In the genomic region with DNA sequence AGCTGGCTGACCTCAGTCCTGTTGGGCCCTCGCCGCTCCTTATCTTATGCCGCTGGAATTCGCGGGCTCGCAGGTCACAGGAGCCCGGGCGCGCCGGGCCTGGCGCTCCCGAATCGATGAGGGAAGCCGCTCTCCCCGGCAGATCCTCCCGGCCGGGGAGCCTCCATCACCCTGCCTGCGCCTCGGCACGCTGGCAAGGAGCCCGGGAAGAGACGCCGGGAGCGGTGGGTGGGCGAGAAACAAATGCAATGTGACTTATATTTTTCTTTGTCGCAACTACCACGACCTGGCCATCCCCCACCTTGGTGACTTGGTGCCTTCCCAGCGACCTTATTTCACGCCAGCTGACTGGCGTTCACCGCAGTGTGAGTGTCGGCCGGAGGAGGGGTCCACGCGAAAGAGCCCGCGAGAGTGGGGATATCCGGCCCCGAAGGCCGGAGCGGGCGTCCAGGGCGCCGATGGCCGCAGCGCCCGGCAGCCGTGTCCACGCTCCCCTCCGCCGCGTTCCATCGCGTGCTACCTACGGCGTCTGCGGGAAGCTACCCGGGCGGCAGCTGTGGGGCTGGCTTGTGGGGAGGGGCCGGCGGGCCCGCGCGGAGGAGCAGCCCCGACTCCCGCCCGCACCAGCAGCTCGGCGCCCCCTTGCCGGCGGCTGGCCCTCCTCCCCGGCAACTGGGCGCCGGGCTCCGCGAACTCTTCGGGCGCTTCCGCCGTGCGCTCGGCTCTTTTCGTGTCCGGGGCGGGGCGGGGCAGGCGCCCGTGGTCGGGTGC, we compare ENCODE assay signal across 8 cellular contexts. TPM values are rescaled to one million over a fixed set of nuclear protein-coding genes. Genes with fewer than 3 reads are reported as not detected.
DNase-seq lines count a peak whose midpoint lies in the region; ATAC-seq and TF ChIP-seq lines count a peak whose summit lies in the region.

No MANE protein-coding gene starts in this region.

- peak overlapping the region; percentile 91 to 93 (median 91) for H3K27ac ChIP-seq in right lobe of liver

- H3K36me3 ChIP-seq in BJ (ENCODE audit: control insufficient read depth, insufficient read depth, low read length) (no peaks in the 10 kb centered on the region), right lobe of liver (no peaks in the 10 kb centered on the region)

- POLR2A ChIA-PET in BJ (lab: Charles Lee): no interaction called here

- WGBS in right lobe of liver (ENCODE audit: insufficient coverage, low coverage, low lambda C conversion rate, missing lambda C conversion rate): 0% methylated on average over 8 of the region's 89 CpGs

- H3K4me3 ChIP-seq in BJ (ENCODE audit: low read depth, low read length): peak overlapping the region; percentile 77
- H3K4me3 ChIP-seq in right lobe of liver: peak overlapping the region; percentile 80 to 90 (median 89)

- peaks cover 0 to 16% (median 7%) of the 10 kb centered on the region in 4 donors for H3K4me1 ChIP-seq in right lobe of liver

- no peaks in the 10 kb centered on the region for H3K27me3 ChIP-seq in BJ (ENCODE audit: control insufficient read depth, insufficient read depth, low read length)
- H3K27me3 ChIP-seq in right lobe of liver: no peaks in the 10 kb centered on the region

- DNase-seq in BJ (ENCODE audit: low read depth) (no peak), GM19240 (ENCODE audit: insufficient read length, low spot score) (peak; percentile 68), NCI-H526 treated with DMSO at 0.1 percent for 48 hours (lab: John Stamatoyannopoulos, UW) (peak; percentile 82), dermis blood vessel endothelial cell (peak; percentile 39), right lobe of liver (peak; percentile 89 to 94 (median 91))
- DNase-seq in activated CD4-positive, alpha-beta T cell treated with anti-CD3 and anti-CD28 coated beads, Interleukin-2, amount 50 U/mL, for 4 hours: peak; percentile 81 to 83
- peak; percentile 86 for DNase-seq in stimulated activated CD4-positive, alpha-beta T cell treated with anti-CD3 and anti-CD28 coated beads, Interleukin-4, amount 100 ng/mL, for 24 hours

- TF ChIP-seq POLR2A in right lobe of liver (IDR thresholded peaks at IDR 0.05): peak; percentile 85

- ATAC-seq in HG03439 (IDR thresholded peaks at IDR 0.05; ENCODE audit: unreplicated experiment) (peak; percentile 77), right lobe of liver (peak; percentile 87 to 93 (median 90))

- H3K9me3 ChIP-seq in right lobe of liver: no peaks in the 10 kb centered on the region

- intact Hi-C loops in right lobe of liver (cut with DNase I): no loop called here

- no peak for TF ChIP-seq CTCF in BJ (IDR thresholded peaks at IDR 0.05; ENCODE audit: insufficient read depth, low read depth, low read length)
- TF ChIP-seq CTCF in right lobe of liver (IDR thresholded peaks at IDR 0.05): no peak

- CTCF ChIA-PET in BJ (lab: Yijun Ruan, JAX): interaction anchor here (0.5 to 2.8 kb wide), 3 partner anchors 22 to 145 kb away, joined by 4 to 18 read pairs (median 4); no protein-coding TSS in a partner anchor

RNA-seq across cellular contexts. Expression of a gene that starts 0.5 kb away (rescaled TPM):
- polyA plus RNA-seq in BJ (2011; rRNA removed): 21.4 and 39.6 TPM in 2 replicates
- polyA minus RNA-seq in BJ (2011; rRNA and poly(A)+ RNA removed): 29.1 and 30.1 TPM in 2 replicates
- 0.23 and 0.51 TPM in 2 replicates for total RNA-seq in dermis blood vessel endothelial cell
- 10 to 100 TPM in 5 of 6 experiments, 1 to 10 TPM in 1; 9.9 to 20.4 (median 12.4) TPM for total RNA-seq in right lobe of liver
